Comparison of ENCODE assay signal across 8 cellular contexts in genomic region chr21:17783816-17784598, GRCh38. TPM values are rescaled to one million over a fixed set of nuclear protein-coding genes. Genes with fewer than 3 reads are reported as not detected.
DNase-seq lines count a peak whose midpoint lies in the region; ATAC-seq and TF ChIP-seq lines count a peak whose summit lies in the region.

No MANE protein-coding gene starts in this region.

- H3K9me3 Mint-ChIP-seq in activated CD4-positive, alpha-beta T cell treated with anti-CD3 and anti-CD28 coated beads, Interleukin-2, amount 10 ng/mL, durations not matched to agents 24 days and 14 days = no peaks in the 10 kb centered on the region
- H3K9me3 Mint-ChIP-seq in osteocyte (ENCODE audit: unreplicated experiment) = peaks cover 4% of the 10 kb centered on the region

- peak overlapping the region in 17 of 21 experiments; percentile 0 to 82 (median 47) for H3K27ac ChIP-seq in skin epidermis

- intact Hi-C loops in activated CD4-positive, alpha-beta T cell treated with anti-CD3 and anti-CD28 coated beads, Interleukin-2, amount 10 ng/mL, durations not matched to agents 24 days and 14 days (cut with micrococcal nuclease) = loop anchor here (1.0 to 10.0 kb wide), 9 partner anchors 9 to 471 kb away; partner anchors contain the start of genes C21orf91 and CXADR

- H3K4me3 Mint-ChIP-seq in activated CD4-positive, alpha-beta T cell treated with anti-CD3 and anti-CD28 coated beads, Interleukin-2, amount 10 ng/mL, durations not matched to agents 24 days and 14 days = peak overlapping the region; percentile 58
- H3K4me3 Mint-ChIP-seq in osteocyte (ENCODE audit: unreplicated experiment) = no peak overlapping the region

- H3K27me3 Mint-ChIP-seq in activated CD4-positive, alpha-beta T cell treated with anti-CD3 and anti-CD28 coated beads, Interleukin-2, amount 10 ng/mL, durations not matched to agents 24 days and 14 days = no peaks in the 10 kb centered on the region
- no peaks in the 10 kb centered on the region for H3K27me3 Mint-ChIP-seq in osteocyte (ENCODE audit: unreplicated experiment)

- no peak for TF ChIP-seq CTCF in osteocyte (IDR thresholded peaks at IDR 0.05)

- DNase-seq in activated CD4-positive, alpha-beta T cell treated with anti-CD3 and anti-CD28 coated beads, Interleukin-2, amount 10 ng/mL, durations not matched to agents 24 days and 14 days = peak; percentile 84
- no peak for DNase-seq in activated CD4-positive, alpha-beta T cell treated with anti-CD3 and anti-CD28 coated beads for 1 hour
- DNase-seq in SIG-M5 (lab: John Stamatoyannopoulos, UW) (peak; percentile 89), DMS 273 treated with DMSO at 0.1 percent for 48 hours (lab: John Stamatoyannopoulos, UW) (no peak), osteocyte (ENCODE audit: extremely low spot score, unreplicated experiment) (no peak)
- no peak for DNase-seq in stimulated activated CD4-positive, alpha-beta T cell treated with anti-CD3 and anti-CD28 coated beads, Interleukin-2, amount 100 ng/mL, for 24 hours

- H3K4me3 ChIP-seq in skin epidermis = no peak overlapping the region

- ATAC-seq in HG02973 (IDR thresholded peaks at IDR 0.05; ENCODE audit: unreplicated experiment) = peak; percentile 51

- H3K36me3 Mint-ChIP-seq in activated CD4-positive, alpha-beta T cell treated with anti-CD3 and anti-CD28 coated beads, Interleukin-2, amount 10 ng/mL, durations not matched to agents 24 days and 14 days (ENCODE audit: low read depth) = peaks cover 53% of the 10 kb centered on the region
- peaks cover 23% of the 10 kb centered on the region for H3K36me3 Mint-ChIP-seq in osteocyte (ENCODE audit: unreplicated experiment)

- H3K4me1 Mint-ChIP-seq in activated CD4-positive, alpha-beta T cell treated with anti-CD3 and anti-CD28 coated beads, Interleukin-2, amount 10 ng/mL, durations not matched to agents 24 days and 14 days = peaks cover 92% of the 10 kb centered on the region
- no peaks in the 10 kb centered on the region for H3K4me1 Mint-ChIP-seq in osteocyte (ENCODE audit: unreplicated experiment)

- peak overlapping the region; percentile 83 for H3K27ac Mint-ChIP-seq in activated CD4-positive, alpha-beta T cell treated with anti-CD3 and anti-CD28 coated beads, Interleukin-2, amount 10 ng/mL, durations not matched to agents 24 days and 14 days
- H3K27ac Mint-ChIP-seq in osteocyte (ENCODE audit: unreplicated experiment) = no peak overlapping the region

RNA-seq across cellular contexts. Expression of gene C21orf91, which starts 35.1 kb away (rescaled TPM):
- total RNA-seq in activated CD4-positive, alpha-beta T cell treated with anti-CD3 and anti-CD28 coated beads, Interleukin-2, amount 10 ng/mL, durations not matched to agents 24 days and 14 days = 37.0 and 39.6 TPM in 2 replicates
- total RNA-seq in osteocyte = 13.0 TPM in 2 replicates

Comparison
In these comparisons a context has a peak if more than half of its experiments do, and no peak if none do; other contexts are left out.
1. DNase-seq: peak in activated CD4-positive, alpha-beta T cell treated with anti-CD3 and anti-CD28 coated beads, Interleukin-2, amount 10 ng/mL, durations not matched to agents 24 days and 14 days (single experiment) and SIG-M5 (single experiment); none in activated CD4-positive, alpha-beta T cell treated with anti-CD3 and anti-CD28 coated beads for 1 hour (single experiment), DMS 273 treated with DMSO at 0.1 percent for 48 hours (single experiment), stimulated activated CD4-positive, alpha-beta T cell treated with anti-CD3 and anti-CD28 coated beads, Interleukin-2, amount 100 ng/mL, for 24 hours (0 of 2) and osteocyte (single experiment).